8 cellular contexts compared by ENCODE assay signal in genomic region chr5:180070726-180071417, GRCh38. TPM values are rescaled to one million over a fixed set of nuclear protein-coding genes. Genes with fewer than 3 reads are reported as not detected.
DNase-seq lines count a peak whose midpoint lies in the region; ATAC-seq and TF ChIP-seq lines count a peak whose summit lies in the region.

No MANE protein-coding gene starts in this region.

- peak overlapping the region; percentile 94 for H2AFZ ChIP-seq in smooth muscle cell (ENCODE audit: low read depth)

- peaks cover 4% of the 10 kb centered on the region for H3K27me3 ChIP-seq in kidney epithelial cell (ENCODE audit: control insufficient read depth, insufficient read depth, low read length)
- H3K27me3 ChIP-seq in smooth muscle cell (ENCODE audit: low read depth) = no peaks in the 10 kb centered on the region

- no peaks in the 10 kb centered on the region for H3K36me3 ChIP-seq in kidney epithelial cell (ENCODE audit: control insufficient read depth, insufficient read depth, low read length)
- H3K36me3 ChIP-seq in smooth muscle cell (ENCODE audit: low read depth) = no peaks in the 10 kb centered on the region

- 2% methylated on average over 33 of the region's 33 CpGs for WGBS in smooth muscle cell (ENCODE audit: low lambda C conversion rate)

- peaks cover 50% of the 10 kb centered on the region for H3K79me2 ChIP-seq in smooth muscle cell (ENCODE audit: low read depth)

- H3K9me3 ChIP-seq in smooth muscle cell (replicated peaks; ENCODE audit: low read depth) = no peaks in the 10 kb centered on the region

- H4K20me1 ChIP-seq in smooth muscle cell (ENCODE audit: low read depth) = peaks cover 47% of the 10 kb centered on the region

- peaks cover 34% of the 10 kb centered on the region for H3K4me1 ChIP-seq in smooth muscle cell (ENCODE audit: low read depth)

- H3K4me3 ChIP-seq in choroid plexus epithelial cell (ENCODE audit: low read depth, low read length) (peak overlapping the region; percentile 87), kidney epithelial cell (ENCODE audit: low read depth, low read length) (peak overlapping the region; percentile 73), smooth muscle cell (peak overlapping the region; percentile 90)

- DNase-seq in DMS53 (lab: John Stamatoyannopoulos, UW) = peak; percentile 76
- DNase-seq in SK-N-DZ (ENCODE audit: low spot score) = peak; percentile 45
- peak; percentile 65 for DNase-seq in choroid plexus epithelial cell (ENCODE audit: low read depth)
- no peak for DNase-seq in kidney epithelial cell (ENCODE audit: low read depth)
- peak; percentile 57 for DNase-seq in smooth muscle cell (lab: John Stamatoyannopoulos, UW; ENCODE audit: unreplicated experiment)

- no peak for TF ChIP-seq CTCF in choroid plexus epithelial cell (conservative IDR thresholded peaks at IDR 0.05; ENCODE audit: low read depth, low read length)
- no peak for TF ChIP-seq CTCF in kidney epithelial cell (IDR thresholded peaks at IDR 0.05; ENCODE audit: insufficient read depth, low read length, poor library complexity, severe bottlenecking)
- TF ChIP-seq CTCF in smooth muscle cell (IDR thresholded peaks at IDR 0.05; ENCODE audit: borderline replicate concordance, insufficient read depth, poor library complexity, severe bottlenecking) = no peak

- H3F3A ChIP-seq in smooth muscle cell (ENCODE audit: low read depth) = no peaks in the 10 kb centered on the region

- peak; percentile 7 for ATAC-seq in HG02981 (IDR thresholded peaks at IDR 0.05; ENCODE audit: unreplicated experiment)
- no peak for ATAC-seq in GM21367 (IDR thresholded peaks at IDR 0.05; ENCODE audit: unreplicated experiment)
- ATAC-seq in GM18870 (IDR thresholded peaks at IDR 0.05; ENCODE audit: unreplicated experiment) = no peak

- peak overlapping the region; percentile 69 for H3K9ac ChIP-seq in smooth muscle cell (ENCODE audit: low read depth)

- peak overlapping the region; percentile 99 for H3K4me2 ChIP-seq in smooth muscle cell

- peak overlapping the region; percentile 54 for H3K27ac ChIP-seq in smooth muscle cell (ENCODE audit: low read depth)

RNA-seq across cellular contexts. Expression of gene RNF130, which starts 0.7 kb away (rescaled TPM):
- 72.2 and 74.9 TPM in 2 replicates for polyA plus RNA-seq in SK-N-DZ (2014; cell fraction: cytosol; rRNA removed)
- 58.5 and 68.0 TPM in 2 replicates for polyA plus RNA-seq in SK-N-DZ (2014; cell fraction: nucleus; rRNA removed)
- total RNA-seq in kidney epithelial cell (42.0 and 48.1 TPM in 2 replicates), smooth muscle cell (32.4 and 43.8 TPM in 2 replicates)
- 32.1 and 37.5 TPM in 2 replicates for polyA plus RNA-seq in smooth muscle cell
